ENCODE assay signal across 1 cellular context in the genomic region with DNA sequence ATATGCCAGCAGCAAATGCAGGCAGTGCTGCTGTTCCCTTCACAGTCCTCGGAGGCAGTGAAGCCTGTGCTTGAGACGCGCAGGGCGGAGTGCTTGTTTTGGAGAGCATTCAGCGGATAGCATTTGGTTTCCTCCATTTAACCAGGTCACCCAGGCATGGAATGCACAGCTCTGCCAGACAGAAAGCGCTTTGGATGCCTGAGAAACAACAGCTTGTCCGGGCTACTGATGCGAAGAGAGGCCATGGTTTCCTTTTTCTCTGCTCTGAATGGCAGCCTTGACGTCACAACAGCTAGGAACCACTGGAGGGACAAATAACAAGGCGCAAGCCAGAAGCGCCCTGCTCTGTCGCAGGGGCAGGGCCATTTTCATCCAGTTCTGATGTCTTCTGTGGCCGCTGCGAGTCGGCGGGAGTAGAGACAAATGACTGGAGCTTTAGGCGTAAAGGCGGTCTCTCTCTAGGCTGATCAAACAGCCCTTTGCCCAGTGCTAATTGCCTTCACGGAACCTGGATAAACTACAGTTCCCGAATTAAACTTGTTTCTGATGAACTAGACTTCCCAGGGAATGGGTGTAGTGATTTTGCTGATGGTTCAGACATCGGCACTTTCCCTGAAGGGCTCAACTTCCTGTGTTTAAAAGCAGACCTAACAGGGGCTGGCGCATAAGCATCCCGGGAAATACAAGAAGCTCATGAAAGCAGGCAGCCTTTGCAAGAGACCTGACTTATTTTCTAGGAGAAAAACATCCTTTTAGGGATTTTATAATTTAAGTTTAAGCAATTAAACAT.
TF ChIP-seq lines count a peak whose summit lies in the region.

No MANE protein-coding gene starts in this region.

TF ChIP-seq in HepG2, 621 proteins besides CTCF, POLR2A, EP300 and RAD21 (continued from another document and continues in another):
- TF ChIP-seq ZNF670 (CRISPR knock-in tag; IDR thresholded peaks at IDR 0.05; ENCODE audit: borderline replicate concordance) = no peak
- TF ChIP-seq, protein P1, sequence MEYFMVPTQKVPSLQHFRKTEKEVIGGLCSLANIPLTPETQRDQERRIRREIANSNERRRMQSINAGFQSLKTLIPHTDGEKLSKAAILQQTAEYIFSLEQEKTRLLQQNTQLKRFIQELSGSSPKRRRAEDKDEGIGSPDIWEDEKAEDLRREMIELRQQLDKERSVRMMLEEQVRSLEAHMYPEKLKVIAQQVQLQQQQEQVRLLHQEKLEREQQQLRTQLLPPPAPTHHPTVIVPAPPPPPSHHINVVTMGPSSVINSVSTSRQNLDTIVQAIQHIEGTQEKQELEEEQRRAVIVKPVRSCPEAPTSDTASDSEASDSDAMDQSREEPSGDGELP (IDR thresholded peaks at IDR 0.05; ENCODE audit: borderline replicate concordance, low read depth) = no peak
- TF ChIP-seq, protein P2, sequence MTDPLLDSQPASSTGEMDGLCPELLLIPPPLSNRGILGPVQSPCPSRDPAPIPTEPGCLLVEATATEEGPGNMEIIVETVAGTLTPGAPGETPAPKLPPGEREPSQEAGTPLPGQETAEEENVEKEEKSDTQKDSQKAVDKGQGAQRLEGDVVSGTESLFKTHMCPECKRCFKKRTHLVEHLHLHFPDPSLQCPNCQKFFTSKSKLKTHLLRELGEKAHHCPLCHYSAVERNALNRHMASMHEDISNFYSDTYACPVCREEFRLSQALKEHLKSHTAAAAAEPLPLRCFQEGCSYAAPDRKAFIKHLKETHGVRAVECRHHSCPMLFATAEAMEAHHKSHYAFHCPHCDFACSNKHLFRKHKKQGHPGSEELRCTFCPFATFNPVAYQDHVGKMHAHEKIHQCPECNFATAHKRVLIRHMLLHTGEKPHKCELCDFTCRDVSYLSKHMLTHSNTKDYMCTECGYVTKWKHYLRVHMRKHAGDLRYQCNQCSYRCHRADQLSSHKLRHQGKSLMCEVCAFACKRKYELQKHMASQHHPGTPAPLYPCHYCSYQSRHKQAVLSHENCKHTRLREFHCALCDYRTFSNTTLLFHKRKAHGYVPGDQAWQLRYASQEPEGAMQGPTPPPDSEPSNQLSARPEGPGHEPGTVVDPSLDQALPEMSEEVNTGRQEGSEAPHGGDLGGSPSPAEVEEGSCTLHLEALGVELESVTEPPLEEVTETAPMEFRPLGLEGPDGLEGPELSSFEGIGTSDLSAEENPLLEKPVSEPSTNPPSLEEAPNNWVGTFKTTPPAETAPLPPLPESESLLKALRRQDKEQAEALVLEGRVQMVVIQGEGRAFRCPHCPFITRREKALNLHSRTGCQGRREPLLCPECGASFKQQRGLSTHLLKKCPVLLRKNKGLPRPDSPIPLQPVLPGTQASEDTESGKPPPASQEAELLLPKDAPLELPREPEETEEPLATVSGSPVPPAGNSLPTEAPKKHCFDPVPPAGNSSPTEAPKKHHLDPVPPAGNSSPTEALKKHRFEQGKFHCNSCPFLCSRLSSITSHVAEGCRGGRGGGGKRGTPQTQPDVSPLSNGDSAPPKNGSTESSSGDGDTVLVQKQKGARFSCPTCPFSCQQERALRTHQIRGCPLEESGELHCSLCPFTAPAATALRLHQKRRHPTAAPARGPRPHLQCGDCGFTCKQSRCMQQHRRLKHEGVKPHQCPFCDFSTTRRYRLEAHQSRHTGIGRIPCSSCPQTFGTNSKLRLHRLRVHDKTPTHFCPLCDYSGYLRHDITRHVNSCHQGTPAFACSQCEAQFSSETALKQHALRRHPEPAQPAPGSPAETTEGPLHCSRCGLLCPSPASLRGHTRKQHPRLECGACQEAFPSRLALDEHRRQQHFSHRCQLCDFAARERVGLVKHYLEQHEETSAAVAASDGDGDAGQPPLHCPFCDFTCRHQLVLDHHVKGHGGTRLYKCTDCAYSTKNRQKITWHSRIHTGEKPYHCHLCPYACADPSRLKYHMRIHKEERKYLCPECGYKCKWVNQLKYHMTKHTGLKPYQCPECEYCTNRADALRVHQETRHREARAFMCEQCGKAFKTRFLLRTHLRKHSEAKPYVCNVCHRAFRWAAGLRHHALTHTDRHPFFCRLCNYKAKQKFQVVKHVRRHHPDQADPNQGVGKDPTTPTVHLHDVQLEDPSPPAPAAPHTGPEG (CRISPR knock-in tag; IDR thresholded peaks at IDR 0.05) = no peak
- no peak for TF ChIP-seq RBAK (CRISPR knock-in tag; IDR thresholded peaks at IDR 0.05)
- TF ChIP-seq ZNF598 (CRISPR knock-in tag; IDR thresholded peaks at IDR 0.05; ENCODE audit: borderline replicate concordance) = no peak
- TF ChIP-seq, protein P3, sequence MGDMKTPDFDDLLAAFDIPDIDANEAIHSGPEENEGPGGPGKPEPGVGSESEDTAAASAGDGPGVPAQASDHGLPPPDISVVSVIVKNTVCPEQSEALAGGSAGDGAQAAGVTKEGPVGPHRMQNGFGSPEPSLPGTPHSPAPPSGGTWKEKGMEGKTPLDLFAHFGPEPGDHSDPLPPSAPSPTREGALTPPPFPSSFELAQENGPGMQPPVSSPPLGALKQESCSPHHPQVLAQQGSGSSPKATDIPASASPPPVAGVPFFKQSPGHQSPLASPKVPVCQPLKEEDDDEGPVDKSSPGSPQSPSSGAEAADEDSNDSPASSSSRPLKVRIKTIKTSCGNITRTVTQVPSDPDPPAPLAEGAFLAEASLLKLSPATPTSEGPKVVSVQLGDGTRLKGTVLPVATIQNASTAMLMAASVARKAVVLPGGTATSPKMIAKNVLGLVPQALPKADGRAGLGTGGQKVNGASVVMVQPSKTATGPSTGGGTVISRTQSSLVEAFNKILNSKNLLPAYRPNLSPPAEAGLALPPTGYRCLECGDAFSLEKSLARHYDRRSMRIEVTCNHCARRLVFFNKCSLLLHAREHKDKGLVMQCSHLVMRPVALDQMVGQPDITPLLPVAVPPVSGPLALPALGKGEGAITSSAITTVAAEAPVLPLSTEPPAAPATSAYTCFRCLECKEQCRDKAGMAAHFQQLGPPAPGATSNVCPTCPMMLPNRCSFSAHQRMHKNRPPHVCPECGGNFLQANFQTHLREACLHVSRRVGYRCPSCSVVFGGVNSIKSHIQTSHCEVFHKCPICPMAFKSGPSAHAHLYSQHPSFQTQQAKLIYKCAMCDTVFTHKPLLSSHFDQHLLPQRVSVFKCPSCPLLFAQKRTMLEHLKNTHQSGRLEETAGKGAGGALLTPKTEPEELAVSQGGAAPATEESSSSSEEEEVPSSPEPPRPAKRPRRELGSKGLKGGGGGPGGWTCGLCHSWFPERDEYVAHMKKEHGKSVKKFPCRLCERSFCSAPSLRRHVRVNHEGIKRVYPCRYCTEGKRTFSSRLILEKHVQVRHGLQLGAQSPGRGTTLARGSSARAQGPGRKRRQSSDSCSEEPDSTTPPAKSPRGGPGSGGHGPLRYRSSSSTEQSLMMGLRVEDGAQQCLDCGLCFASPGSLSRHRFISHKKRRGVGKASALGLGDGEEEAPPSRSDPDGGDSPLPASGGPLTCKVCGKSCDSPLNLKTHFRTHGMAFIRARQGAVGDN (CRISPR knock-in tag; IDR thresholded peaks at IDR 0.05) = peak; percentile 67
- TF ChIP-seq MYC (CRISPR knock-in tag; IDR thresholded peaks at IDR 0.05; ENCODE audit: borderline replicate concordance) = no peak
- TF ChIP-seq, protein P4, sequence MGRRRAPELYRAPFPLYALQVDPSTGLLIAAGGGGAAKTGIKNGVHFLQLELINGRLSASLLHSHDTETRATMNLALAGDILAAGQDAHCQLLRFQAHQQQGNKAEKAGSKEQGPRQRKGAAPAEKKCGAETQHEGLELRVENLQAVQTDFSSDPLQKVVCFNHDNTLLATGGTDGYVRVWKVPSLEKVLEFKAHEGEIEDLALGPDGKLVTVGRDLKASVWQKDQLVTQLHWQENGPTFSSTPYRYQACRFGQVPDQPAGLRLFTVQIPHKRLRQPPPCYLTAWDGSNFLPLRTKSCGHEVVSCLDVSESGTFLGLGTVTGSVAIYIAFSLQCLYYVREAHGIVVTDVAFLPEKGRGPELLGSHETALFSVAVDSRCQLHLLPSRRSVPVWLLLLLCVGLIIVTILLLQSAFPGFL (CRISPR knock-in tag; IDR thresholded peaks at IDR 0.05) = no peak
- TF ChIP-seq ZBTB38 (CRISPR knock-in tag; IDR thresholded peaks at IDR 0.05) = peak; percentile 98
- no peak for TF ChIP-seq MED1 (CRISPR knock-in tag; IDR thresholded peaks at IDR 0.05)
- TF ChIP-seq, protein P5, sequence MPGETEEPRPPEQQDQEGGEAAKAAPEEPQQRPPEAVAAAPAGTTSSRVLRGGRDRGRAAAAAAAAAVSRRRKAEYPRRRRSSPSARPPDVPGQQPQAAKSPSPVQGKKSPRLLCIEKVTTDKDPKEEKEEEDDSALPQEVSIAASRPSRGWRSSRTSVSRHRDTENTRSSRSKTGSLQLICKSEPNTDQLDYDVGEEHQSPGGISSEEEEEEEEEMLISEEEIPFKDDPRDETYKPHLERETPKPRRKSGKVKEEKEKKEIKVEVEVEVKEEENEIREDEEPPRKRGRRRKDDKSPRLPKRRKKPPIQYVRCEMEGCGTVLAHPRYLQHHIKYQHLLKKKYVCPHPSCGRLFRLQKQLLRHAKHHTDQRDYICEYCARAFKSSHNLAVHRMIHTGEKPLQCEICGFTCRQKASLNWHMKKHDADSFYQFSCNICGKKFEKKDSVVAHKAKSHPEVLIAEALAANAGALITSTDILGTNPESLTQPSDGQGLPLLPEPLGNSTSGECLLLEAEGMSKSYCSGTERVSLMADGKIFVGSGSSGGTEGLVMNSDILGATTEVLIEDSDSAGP (CRISPR knock-in tag; IDR thresholded peaks at IDR 0.05; ENCODE audit: borderline replicate concordance) = peak; percentile 27; the same call in 1 of the 2 replicates
- 0 out of 2 replicates have a peak, but pooled peaks have one; percentile 25 for TF ChIP-seq NFKB2 (CRISPR knock-in tag; IDR thresholded peaks at IDR 0.05; ENCODE audit: borderline replicate concordance)
- TF ChIP-seq, protein P6, sequence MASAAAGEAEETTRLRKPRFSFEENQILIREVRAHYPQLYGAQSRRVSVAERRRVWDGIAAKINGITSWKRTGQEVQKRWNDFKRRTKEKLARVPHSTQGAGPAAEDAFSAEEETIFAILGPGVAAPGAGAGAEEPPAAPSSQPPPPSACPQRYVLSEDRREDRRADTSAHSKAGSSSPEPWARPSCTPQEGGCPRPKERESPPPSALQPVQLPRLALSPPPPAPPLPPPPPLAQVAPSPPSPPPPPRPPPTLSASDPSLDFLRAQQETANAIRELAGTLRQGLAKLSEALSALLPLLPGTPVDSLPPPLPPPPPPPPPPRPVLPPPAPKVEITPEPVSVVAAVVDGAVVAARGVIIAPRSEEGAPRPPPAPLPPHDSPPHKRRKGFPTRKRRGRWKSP (CRISPR knock-in tag; IDR thresholded peaks at IDR 0.05) = no peak
- TF ChIP-seq SOX13 (IDR thresholded peaks at IDR 0.05) = no peak
- TF ChIP-seq SOX13 (CRISPR knock-in tag; conservative IDR thresholded peaks at IDR 0.05 in 1 of 2, IDR thresholded peaks at IDR 0.05 in 1 of 2) = no peak
- TF ChIP-seq, protein P7, sequence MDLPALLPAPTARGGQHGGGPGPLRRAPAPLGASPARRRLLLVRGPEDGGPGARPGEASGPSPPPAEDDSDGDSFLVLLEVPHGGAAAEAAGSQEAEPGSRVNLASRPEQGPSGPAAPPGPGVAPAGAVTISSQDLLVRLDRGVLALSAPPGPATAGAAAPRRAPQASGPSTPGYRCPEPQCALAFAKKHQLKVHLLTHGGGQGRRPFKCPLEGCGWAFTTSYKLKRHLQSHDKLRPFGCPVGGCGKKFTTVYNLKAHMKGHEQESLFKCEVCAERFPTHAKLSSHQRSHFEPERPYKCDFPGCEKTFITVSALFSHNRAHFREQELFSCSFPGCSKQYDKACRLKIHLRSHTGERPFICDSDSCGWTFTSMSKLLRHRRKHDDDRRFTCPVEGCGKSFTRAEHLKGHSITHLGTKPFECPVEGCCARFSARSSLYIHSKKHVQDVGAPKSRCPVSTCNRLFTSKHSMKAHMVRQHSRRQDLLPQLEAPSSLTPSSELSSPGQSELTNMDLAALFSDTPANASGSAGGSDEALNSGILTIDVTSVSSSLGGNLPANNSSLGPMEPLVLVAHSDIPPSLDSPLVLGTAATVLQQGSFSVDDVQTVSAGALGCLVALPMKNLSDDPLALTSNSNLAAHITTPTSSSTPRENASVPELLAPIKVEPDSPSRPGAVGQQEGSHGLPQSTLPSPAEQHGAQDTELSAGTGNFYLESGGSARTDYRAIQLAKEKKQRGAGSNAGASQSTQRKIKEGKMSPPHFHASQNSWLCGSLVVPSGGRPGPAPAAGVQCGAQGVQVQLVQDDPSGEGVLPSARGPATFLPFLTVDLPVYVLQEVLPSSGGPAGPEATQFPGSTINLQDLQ (CRISPR knock-in tag; IDR thresholded peaks at IDR 0.05) = no peak
- TF ChIP-seq ZNF558 (CRISPR knock-in tag; IDR thresholded peaks at IDR 0.05; ENCODE audit: borderline replicate concordance) = no peak
- no peak for TF ChIP-seq ZFYVE20 (CRISPR knock-in tag; IDR thresholded peaks at IDR 0.05; ENCODE audit: borderline replicate concordance, low read depth)
- TF ChIP-seq ZNF460 (CRISPR knock-in tag; IDR thresholded peaks at IDR 0.05; ENCODE audit: borderline replicate concordance) = no peak
- TF ChIP-seq CENPX (CRISPR knock-in tag; IDR thresholded peaks at IDR 0.05) = no peak
- TF ChIP-seq, protein P8, sequence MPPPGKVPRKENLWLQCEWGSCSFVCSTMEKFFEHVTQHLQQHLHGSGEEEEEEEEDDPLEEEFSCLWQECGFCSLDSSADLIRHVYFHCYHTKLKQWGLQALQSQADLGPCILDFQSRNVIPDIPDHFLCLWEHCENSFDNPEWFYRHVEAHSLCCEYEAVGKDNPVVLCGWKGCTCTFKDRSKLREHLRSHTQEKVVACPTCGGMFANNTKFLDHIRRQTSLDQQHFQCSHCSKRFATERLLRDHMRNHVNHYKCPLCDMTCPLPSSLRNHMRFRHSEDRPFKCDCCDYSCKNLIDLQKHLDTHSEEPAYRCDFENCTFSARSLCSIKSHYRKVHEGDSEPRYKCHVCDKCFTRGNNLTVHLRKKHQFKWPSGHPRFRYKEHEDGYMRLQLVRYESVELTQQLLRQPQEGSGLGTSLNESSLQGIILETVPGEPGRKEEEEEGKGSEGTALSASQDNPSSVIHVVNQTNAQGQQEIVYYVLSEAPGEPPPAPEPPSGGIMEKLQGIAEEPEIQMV (CRISPR knock-in tag; IDR thresholded peaks at IDR 0.05; ENCODE audit: low read depth) = no peak
- TF ChIP-seq SMAD9 (CRISPR knock-in tag; IDR thresholded peaks at IDR 0.05) = no peak
- no peak for TF ChIP-seq HOXA9 (CRISPR knock-in tag; IDR thresholded peaks at IDR 0.05; ENCODE audit: borderline replicate concordance)
- TF ChIP-seq, protein P9, sequence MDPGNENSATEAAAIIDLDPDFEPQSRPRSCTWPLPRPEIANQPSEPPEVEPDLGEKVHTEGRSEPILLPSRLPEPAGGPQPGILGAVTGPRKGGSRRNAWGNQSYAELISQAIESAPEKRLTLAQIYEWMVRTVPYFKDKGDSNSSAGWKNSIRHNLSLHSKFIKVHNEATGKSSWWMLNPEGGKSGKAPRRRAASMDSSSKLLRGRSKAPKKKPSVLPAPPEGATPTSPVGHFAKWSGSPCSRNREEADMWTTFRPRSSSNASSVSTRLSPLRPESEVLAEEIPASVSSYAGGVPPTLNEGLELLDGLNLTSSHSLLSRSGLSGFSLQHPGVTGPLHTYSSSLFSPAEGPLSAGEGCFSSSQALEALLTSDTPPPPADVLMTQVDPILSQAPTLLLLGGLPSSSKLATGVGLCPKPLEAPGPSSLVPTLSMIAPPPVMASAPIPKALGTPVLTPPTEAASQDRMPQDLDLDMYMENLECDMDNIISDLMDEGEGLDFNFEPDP (CRISPR knock-in tag; conservative IDR thresholded peaks at IDR 0.05) = no peak
- no peak; the same call in 1 of the 2 replicates for TF ChIP-seq NCOA5 (CRISPR knock-in tag; IDR thresholded peaks at IDR 0.05)
- peak; percentile 14 for TF ChIP-seq RBM22 (optimal IDR thresholded peaks at IDR 0.05; ENCODE audit: low read length)
- no peak for TF ChIP-seq ZNF101 (CRISPR knock-in tag; IDR thresholded peaks at IDR 0.05; ENCODE audit: borderline replicate concordance, low read depth)
- TF ChIP-seq ZNF589 (CRISPR knock-in tag; conservative IDR thresholded peaks at IDR 0.05) = no peak
